2 cellular contexts compared by ENCODE assay signal in the genomic region with DNA sequence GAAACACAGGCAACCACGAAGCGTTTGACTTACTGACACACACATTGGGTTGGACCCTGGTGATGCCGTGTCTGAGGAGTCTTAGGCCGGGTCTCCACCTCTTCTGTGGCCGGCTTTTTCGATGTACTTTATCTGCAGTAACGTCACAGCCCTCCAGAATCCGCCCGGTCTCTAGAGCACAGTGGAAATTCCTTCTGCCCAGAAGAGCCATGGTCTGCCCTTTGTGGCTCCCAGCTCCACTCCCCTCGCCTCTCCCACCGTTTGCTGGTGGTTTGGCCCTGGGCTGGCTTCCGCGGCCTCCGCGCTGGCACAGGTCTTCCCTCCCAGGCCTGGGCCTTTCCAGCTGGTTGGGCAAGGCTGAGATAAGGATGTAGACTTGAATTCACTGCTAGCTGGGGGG.
TF ChIP-seq lines count a peak whose summit lies in the region.

No MANE protein-coding gene starts in this region.

TF ChIP-seq in HEK293, 187 proteins besides CTCF, POLR2A, EP300 and RAD21:
- TF ChIP-seq, protein P1, sequence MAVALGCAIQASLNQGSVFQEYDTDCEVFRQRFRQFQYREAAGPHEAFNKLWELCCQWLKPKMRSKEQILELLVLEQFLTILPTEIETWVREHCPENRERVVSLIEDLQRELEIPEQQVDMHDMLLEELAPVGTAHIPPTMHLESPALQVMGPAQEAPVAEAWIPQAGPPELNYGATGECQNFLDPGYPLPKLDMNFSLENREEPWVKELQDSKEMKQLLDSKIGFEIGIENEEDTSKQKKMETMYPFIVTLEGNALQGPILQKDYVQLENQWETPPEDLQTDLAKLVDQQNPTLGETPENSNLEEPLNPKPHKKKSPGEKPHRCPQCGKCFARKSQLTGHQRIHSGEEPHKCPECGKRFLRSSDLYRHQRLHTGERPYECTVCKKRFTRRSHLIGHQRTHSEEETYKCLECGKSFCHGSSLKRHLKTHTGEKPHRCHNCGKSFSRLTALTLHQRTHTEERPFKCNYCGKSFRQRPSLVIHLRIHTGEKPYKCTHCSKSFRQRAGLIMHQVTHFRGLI (tag by site-specific recombination; IDR thresholded peaks at IDR 0.05) = peak; percentile 46; the same call in 1 of the 2 replicates
- TF ChIP-seq, protein P2, sequence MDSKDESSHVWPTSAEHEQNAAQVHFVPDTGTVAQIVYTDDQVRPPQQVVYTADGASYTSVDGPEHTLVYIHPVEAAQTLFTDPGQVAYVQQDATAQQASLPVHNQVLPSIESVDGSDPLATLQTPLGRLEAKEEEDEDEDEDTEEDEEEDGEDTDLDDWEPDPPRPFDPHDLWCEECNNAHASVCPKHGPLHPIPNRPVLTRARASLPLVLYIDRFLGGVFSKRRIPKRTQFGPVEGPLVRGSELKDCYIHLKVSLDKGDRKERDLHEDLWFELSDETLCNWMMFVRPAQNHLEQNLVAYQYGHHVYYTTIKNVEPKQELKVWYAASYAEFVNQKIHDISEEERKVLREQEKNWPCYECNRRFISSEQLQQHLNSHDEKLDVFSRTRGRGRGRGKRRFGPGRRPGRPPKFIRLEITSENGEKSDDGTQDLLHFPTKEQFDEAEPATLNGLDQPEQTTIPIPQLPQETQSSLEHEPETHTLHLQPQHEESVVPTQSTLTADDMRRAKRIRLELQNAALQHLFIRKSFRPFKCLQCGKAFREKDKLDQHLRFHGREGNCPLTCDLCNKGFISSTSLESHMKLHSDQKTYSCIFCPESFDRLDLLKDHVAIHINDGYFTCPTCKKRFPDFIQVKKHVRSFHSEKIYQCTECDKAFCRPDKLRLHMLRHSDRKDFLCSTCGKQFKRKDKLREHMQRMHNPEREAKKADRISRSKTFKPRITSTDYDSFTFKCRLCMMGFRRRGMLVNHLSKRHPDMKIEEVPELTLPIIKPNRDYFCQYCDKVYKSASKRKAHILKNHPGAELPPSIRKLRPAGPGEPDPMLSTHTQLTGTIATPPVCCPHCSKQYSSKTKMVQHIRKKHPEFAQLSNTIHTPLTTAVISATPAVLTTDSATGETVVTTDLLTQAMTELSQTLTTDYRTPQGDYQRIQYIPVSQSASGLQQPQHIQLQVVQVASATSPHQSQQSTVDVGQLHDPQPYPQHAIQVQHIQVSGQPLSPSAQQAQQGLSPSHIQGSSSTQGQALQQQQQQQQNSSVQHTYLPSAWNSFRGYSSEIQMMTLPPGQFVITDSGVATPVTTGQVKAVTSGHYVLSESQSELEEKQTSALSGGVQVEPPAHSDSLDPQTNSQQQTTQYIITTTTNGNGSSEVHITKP (tag by site-specific recombination; IDR thresholded peaks at IDR 0.05) = peak; percentile 62
- 0 out of 2 replicates have a peak, but pooled peaks have one; percentile 45 for TF ChIP-seq ZNF600 (tag by site-specific recombination; IDR thresholded peaks at IDR 0.05)
- TF ChIP-seq, protein P3, sequence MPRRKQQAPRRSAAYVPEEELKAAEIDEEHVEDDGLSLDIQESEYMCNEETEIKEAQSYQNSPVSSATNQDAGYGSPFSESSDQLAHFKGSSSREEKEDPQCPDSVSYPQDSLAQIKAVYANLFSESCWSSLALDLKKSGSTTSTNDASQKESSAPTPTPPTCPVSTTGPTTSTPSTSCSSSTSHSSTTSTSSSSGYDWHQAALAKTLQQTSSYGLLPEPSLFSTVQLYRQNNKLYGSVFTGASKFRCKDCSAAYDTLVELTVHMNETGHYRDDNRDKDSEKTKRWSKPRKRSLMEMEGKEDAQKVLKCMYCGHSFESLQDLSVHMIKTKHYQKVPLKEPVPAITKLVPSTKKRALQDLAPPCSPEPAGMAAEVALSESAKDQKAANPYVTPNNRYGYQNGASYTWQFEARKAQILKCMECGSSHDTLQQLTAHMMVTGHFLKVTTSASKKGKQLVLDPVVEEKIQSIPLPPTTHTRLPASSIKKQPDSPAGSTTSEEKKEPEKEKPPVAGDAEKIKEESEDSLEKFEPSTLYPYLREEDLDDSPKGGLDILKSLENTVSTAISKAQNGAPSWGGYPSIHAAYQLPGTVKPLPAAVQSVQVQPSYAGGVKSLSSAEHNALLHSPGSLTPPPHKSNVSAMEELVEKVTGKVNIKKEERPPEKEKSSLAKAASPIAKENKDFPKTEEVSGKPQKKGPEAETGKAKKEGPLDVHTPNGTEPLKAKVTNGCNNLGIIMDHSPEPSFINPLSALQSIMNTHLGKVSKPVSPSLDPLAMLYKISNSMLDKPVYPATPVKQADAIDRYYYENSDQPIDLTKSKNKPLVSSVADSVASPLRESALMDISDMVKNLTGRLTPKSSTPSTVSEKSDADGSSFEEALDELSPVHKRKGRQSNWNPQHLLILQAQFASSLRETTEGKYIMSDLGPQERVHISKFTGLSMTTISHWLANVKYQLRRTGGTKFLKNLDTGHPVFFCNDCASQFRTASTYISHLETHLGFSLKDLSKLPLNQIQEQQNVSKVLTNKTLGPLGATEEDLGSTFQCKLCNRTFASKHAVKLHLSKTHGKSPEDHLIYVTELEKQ (tag by site-specific recombination; IDR thresholded peaks at IDR 0.05; ENCODE audit: borderline replicate concordance) = no peak

TF ChIP-seq in WTC11, 78 proteins besides CTCF, POLR2A, EP300 and RAD21 (continued from another document):
- TF ChIP-seq, protein P4, sequence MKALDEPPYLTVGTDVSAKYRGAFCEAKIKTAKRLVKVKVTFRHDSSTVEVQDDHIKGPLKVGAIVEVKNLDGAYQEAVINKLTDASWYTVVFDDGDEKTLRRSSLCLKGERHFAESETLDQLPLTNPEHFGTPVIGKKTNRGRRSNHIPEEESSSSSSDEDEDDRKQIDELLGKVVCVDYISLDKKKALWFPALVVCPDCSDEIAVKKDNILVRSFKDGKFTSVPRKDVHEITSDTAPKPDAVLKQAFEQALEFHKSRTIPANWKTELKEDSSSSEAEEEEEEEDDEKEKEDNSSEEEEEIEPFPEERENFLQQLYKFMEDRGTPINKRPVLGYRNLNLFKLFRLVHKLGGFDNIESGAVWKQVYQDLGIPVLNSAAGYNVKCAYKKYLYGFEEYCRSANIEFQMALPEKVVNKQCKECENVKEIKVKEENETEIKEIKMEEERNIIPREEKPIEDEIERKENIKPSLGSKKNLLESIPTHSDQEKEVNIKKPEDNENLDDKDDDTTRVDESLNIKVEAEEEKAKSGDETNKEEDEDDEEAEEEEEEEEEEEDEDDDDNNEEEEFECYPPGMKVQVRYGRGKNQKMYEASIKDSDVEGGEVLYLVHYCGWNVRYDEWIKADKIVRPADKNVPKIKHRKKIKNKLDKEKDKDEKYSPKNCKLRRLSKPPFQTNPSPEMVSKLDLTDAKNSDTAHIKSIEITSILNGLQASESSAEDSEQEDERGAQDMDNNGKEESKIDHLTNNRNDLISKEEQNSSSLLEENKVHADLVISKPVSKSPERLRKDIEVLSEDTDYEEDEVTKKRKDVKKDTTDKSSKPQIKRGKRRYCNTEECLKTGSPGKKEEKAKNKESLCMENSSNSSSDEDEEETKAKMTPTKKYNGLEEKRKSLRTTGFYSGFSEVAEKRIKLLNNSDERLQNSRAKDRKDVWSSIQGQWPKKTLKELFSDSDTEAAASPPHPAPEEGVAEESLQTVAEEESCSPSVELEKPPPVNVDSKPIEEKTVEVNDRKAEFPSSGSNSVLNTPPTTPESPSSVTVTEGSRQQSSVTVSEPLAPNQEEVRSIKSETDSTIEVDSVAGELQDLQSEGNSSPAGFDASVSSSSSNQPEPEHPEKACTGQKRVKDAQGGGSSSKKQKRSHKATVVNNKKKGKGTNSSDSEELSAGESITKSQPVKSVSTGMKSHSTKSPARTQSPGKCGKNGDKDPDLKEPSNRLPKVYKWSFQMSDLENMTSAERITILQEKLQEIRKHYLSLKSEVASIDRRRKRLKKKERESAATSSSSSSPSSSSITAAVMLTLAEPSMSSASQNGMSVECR (CRISPR knock-in tag; IDR thresholded peaks at IDR 0.05; ENCODE audit: borderline replicate concordance) = no peak
- TF ChIP-seq SP1 (CRISPR knock-in tag; conservative IDR thresholded peaks at IDR 0.05) = no peak
- TF ChIP-seq CREM (CRISPR knock-in tag; IDR thresholded peaks at IDR 0.05) = no peak
- TF ChIP-seq, protein P5, sequence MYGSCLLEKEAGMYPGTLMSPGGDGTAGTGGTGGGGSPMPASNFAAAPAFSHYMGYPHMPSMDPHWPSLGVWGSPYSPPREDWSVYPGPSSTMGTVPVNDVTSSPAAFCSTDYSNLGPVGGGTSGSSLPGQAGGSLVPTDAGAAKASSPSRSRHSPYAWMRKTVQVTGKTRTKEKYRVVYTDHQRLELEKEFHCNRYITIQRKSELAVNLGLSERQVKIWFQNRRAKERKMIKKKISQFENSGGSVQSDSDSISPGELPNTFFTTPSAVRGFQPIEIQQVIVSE (CRISPR knock-in tag; IDR thresholded peaks at IDR 0.05; ENCODE audit: borderline replicate concordance) = no peak
- no peak for TF ChIP-seq JUN (CRISPR knock-in tag; IDR thresholded peaks at IDR 0.05)
- TF ChIP-seq EMX1 (CRISPR knock-in tag; IDR thresholded peaks at IDR 0.05) = no peak
